Comparison of ENCODE assay signal across 29 cellular contexts in genomic region chr5:93307557-93307956, GRCh38.
A peak's percentile ranks its signal among the peaks of the same experiment; 100 is the strongest.
DNase-seq lines count a peak whose midpoint lies in the region; TF ChIP-seq lines count a peak whose summit lies in the region.
"Had no signal": no experiment of that assay in that cellular context is flagged by ENCODE, and none has a peak within 500 bp of the region (broad histone marks: within the 10 kb centered on the region; RNA-seq: fewer than 3 reads in every experiment).

No MANE protein-coding gene starts in this region.

- H3K27ac ChIP-seq in breast epithelium = no peak overlapping the region
- peak overlapping the region in 1 of 2 experiments; percentile 24; a peak in 1 of 4 replicates for H3K27ac ChIP-seq in SK-N-SH (ENCODE audit: low read depth in 2 of 2, low read length in 1 of 2)
- H3K27ac ChIP-seq in fibroblast of lung (ENCODE audit: insufficient read depth, low read length) = no peak overlapping the region
- H3K27ac ChIP-seq: ascending aorta, colonic mucosa, prostate gland, upper lobe of right lung, WERI-Rb-1 had no signal

- H3K27me3 ChIP-seq in breast epithelium (no peaks in the 10 kb centered on the region), SK-N-SH (ENCODE audit: insufficient read depth) (no peaks in the 10 kb centered on the region), fibroblast of lung (ENCODE audit: control insufficient read depth, insufficient read depth, low read length) (no peaks in the 10 kb centered on the region)
- H3K27me3 ChIP-seq: ascending aorta, colonic mucosa, upper lobe of right lung had no signal

- TF ChIP-seq POLR2A in breast epithelium (IDR thresholded peaks at IDR 0.05) = no peak

- TF ChIP-seq CTCF in MCF 10A (IDR thresholded peaks at IDR 0.05; ENCODE audit: unreplicated experiment) = no peak
- no peak for TF ChIP-seq CTCF in breast epithelium (IDR thresholded peaks at IDR 0.05)
- TF ChIP-seq CTCF in SK-N-SH (IDR thresholded peaks at IDR 0.05) = no peak
- no peak for TF ChIP-seq CTCF in fibroblast of lung (conservative IDR thresholded peaks at IDR 0.05 in 1 of 2, IDR thresholded peaks at IDR 0.05 in 1 of 2; ENCODE audit: low read depth in 1 of 2, low read length in 2 of 2)

- no peak overlapping the region for H3K27ac Mint-ChIP-seq in MCF 10A (ENCODE audit: low read depth, unreplicated experiment)
- H3K27ac Mint-ChIP-seq: activated CD8-positive, alpha-beta T cell treated with anti-CD3 and anti-CD28 coated beads for 36 hours; activated naive CD4-positive, alpha-beta T cell treated with anti-CD3 and anti-CD28 coated beads for 36 hours; CD8-positive, alpha-beta T cell; mesothelial cell of epicardium; nephron progenitor cell; stimulated activated naive CD8-positive, alpha-beta T cell treated with anti-CD3 and anti-CD28 coated beads, Interleukin-15, amount 100 ng/mL, for 72 hours; T-helper 17 cell had no signal

- H3K4me2 ChIP-seq in SK-N-SH = no peak overlapping the region
- no peak overlapping the region for H3K4me2 ChIP-seq in fibroblast of lung (ENCODE audit: extremely low read depth, insufficient read depth, low read length)

- no peak for TF ChIP-seq RAD21 in SK-N-SH (IDR thresholded peaks at IDR 0.05; ENCODE audit: low read length)

- no peak overlapping the region for H2AFZ ChIP-seq in SK-N-SH (ENCODE audit: low read depth)
- no peak overlapping the region for H2AFZ ChIP-seq in fibroblast of lung (ENCODE audit: low read length)

- H3K79me2 ChIP-seq in SK-N-SH (ENCODE audit: insufficient read depth) (no peaks in the 10 kb centered on the region), fibroblast of lung (ENCODE audit: control insufficient read depth, insufficient read depth, low read length) (no peaks in the 10 kb centered on the region)

- H3K9me3 ChIP-seq in breast epithelium (no peaks in the 10 kb centered on the region), SK-N-SH (no peaks in the 10 kb centered on the region), fibroblast of lung (ENCODE audit: control insufficient read depth, insufficient read depth, low read depth, low read length) (no peaks in the 10 kb centered on the region)
- H3K9me3 ChIP-seq: ascending aorta, colonic mucosa, prostate gland, upper lobe of right lung had no signal

- DNase-seq in MCF 10A (ENCODE audit: unreplicated experiment) (peak; percentile 78), breast epithelium (ENCODE audit: low spot score in 2 of 2) (no peak), SK-N-SH (no peak), fibroblast of lung (ENCODE audit: low read depth in 2 of 2) (peak; percentile 40 to 79), NCI-H82 treated with DMSO at 0.1 percent for 48 hours (lab: John Stamatoyannopoulos, UW; ENCODE audit: unreplicated experiment) (no peak), NCI-H2081 (lab: John Stamatoyannopoulos, UW) (no peak), NCI-H187 treated with DMSO at 0.1 percent for 48 hours (lab: John Stamatoyannopoulos, UW) (no peak), C1 segment of cervical spinal cord (lab: John Stamatoyannopoulos, UW) (no peak)
- DNase-seq: activated CD8-positive, alpha-beta T cell treated with anti-CD3 and anti-CD28 coated beads for 36 hours; activated naive CD4-positive, alpha-beta T cell treated with anti-CD3 and anti-CD28 coated beads for 36 hours; activated T-cell treated with anti-CD3 and anti-CD28 coated beads, Interleukin-2, amount 50 U/mL, for 1 hour; CD8-positive, alpha-beta T cell; colonic mucosa; DMS53; KG1; left colon; NCI-H2029 treated with DMSO at 0.1 percent for 48 hours; NCI-H524; nephron progenitor cell; SIG-M5; small intestine; stimulated activated CD4-positive, alpha-beta T cell treated with anti-CD3 and anti-CD28 coated beads, Interleukin-4, amount 100 ng/mL, for 1 hour; stimulated activated naive CD8-positive, alpha-beta T cell treated with anti-CD3 and anti-CD28 coated beads, Interleukin-15, amount 100 ng/mL, for 72 hours; T-helper 17 cell; upper lobe of right lung; WERI-Rb-1 had no signal

- no TSS peak for BruUV-seq in MCF 10A (replicated peaks; lab: Mats Ljungman, UMichigan)

- no peaks in the 10 kb centered on the region for H3K36me3 ChIP-seq in breast epithelium
- H3K36me3 ChIP-seq in SK-N-SH (replicated peaks in 1 of 2; ENCODE audit: control insufficient read depth in 1 of 2, insufficient read depth in 2 of 2, low read length in 1 of 2) = no peaks in the 10 kb centered on the region
- no peaks in the 10 kb centered on the region for H3K36me3 ChIP-seq in fibroblast of lung (ENCODE audit: control insufficient read depth, insufficient read depth, low read length)
- H3K36me3 ChIP-seq: ascending aorta, colonic mucosa, prostate gland, upper lobe of right lung, WERI-Rb-1 had no signal

- no peaks in the 10 kb centered on the region for H3K9me2 ChIP-seq in SK-N-SH

- POLR2A ChIA-PET in MCF 10A (lab: Yijun Ruan, JAX) (no interaction called here), SK-N-SH (lab: Yijun Ruan, JAX) (no interaction called here)

- intact Hi-C loops in MCF 10A (cut with micrococcal nuclease) = no loop called here
- intact Hi-C loops in breast epithelium (cut with DNase I; ENCODE audit: low total_unique reads) = no loop called here

- peaks cover 28% of the 10 kb centered on the region for H3K4me1 Mint-ChIP-seq in MCF 10A (ENCODE audit: insufficient read depth, unreplicated experiment)
- H3K4me1 Mint-ChIP-seq: stimulated activated naive CD8-positive, alpha-beta T cell treated with anti-CD3 and anti-CD28 coated beads, Interleukin-15, amount 100 ng/mL, for 72 hours; T-helper 17 cell had no signal

- H4K20me1 ChIP-seq in SK-N-SH (ENCODE audit: insufficient read depth) (no peaks in the 10 kb centered on the region), fibroblast of lung (ENCODE audit: control insufficient read depth, extremely low read depth, insufficient read depth, low read length) (no peaks in the 10 kb centered on the region)

- H3K4me3 ChIP-seq in breast epithelium = no peak overlapping the region
- H3K4me3 ChIP-seq in SK-N-SH (ENCODE audit: low read depth in 2 of 2, low read length in 1 of 2) = no peak overlapping the region
- H3K4me3 ChIP-seq in fibroblast of lung (replicated peaks in 1 of 4; ENCODE audit: control extremely low read depth in 1 of 4, insufficient read depth in 1 of 4, low read depth in 3 of 4, low read length in 4 of 4) = no peak overlapping the region
- H3K4me3 ChIP-seq: ascending aorta, colonic mucosa, prostate gland, upper lobe of right lung had no signal

- H3K4me1 ChIP-seq in breast epithelium (no peaks in the 10 kb centered on the region), SK-N-SH (ENCODE audit: control insufficient read depth in 1 of 2, insufficient read depth in 2 of 2, low read depth in 1 of 2, low read length in 1 of 2) (peaks cover 9% of the 10 kb centered on the region in 2 experiments; a peak in 3 of 4 replicates), fibroblast of lung (ENCODE audit: control insufficient read depth, extremely low read depth, insufficient read depth, low read length) (no peaks in the 10 kb centered on the region)
- H3K4me1 ChIP-seq: ascending aorta, colonic mucosa, prostate gland, upper lobe of right lung had no signal

- no peaks in the 10 kb centered on the region for H3K27me3 Mint-ChIP-seq in MCF 10A (ENCODE audit: insufficient read depth, unreplicated experiment)
- H3K27me3 Mint-ChIP-seq: T-helper 17 cell had no signal

- H3K4me3 Mint-ChIP-seq in MCF 10A (ENCODE audit: unreplicated experiment) = no peak overlapping the region
- H3K4me3 Mint-ChIP-seq: activated CD8-positive, alpha-beta T cell treated with anti-CD3 and anti-CD28 coated beads for 36 hours; activated naive CD4-positive, alpha-beta T cell treated with anti-CD3 and anti-CD28 coated beads for 36 hours; CD8-positive, alpha-beta T cell; mesothelial cell of epicardium; nephron progenitor cell; stimulated activated naive CD8-positive, alpha-beta T cell treated with anti-CD3 and anti-CD28 coated beads, Interleukin-15, amount 100 ng/mL, for 72 hours; T-helper 17 cell had no signal

- TF ChIP-seq EP300 in SK-N-SH (IDR thresholded peaks at IDR 0.05; ENCODE audit: borderline replicate concordance in 1 of 2, low read depth in 1 of 2, low read length in 1 of 2) = peak; percentile 32 to 71; a peak in 3 of 4 replicates

- H3K9ac ChIP-seq in SK-N-SH = no peak overlapping the region
- no peak overlapping the region for H3K9ac ChIP-seq in fibroblast of lung (ENCODE audit: insufficient read depth, low read length)

- H3K36me3 Mint-ChIP-seq in MCF 10A (ENCODE audit: insufficient read depth, unreplicated experiment) = no peaks in the 10 kb centered on the region
- H3K36me3 Mint-ChIP-seq: CD8-positive, alpha-beta T cell; mesothelial cell of epicardium had no signal

- H3F3A ChIP-seq in SK-N-SH (replicated peaks; ENCODE audit: insufficient read depth) = no peaks in the 10 kb centered on the region

- CTCF ChIA-PET in MCF 10A (lab: Yijun Ruan, JAX) = no interaction called here
- CTCF ChIA-PET in SK-N-SH (lab: Yijun Ruan, JAX) = no interaction called here

- no peaks in the 10 kb centered on the region for H3K9me3 Mint-ChIP-seq in MCF 10A (ENCODE audit: unreplicated experiment)
- H3K9me3 Mint-ChIP-seq: activated CD8-positive, alpha-beta T cell treated with anti-CD3 and anti-CD28 coated beads for 36 hours; activated naive CD4-positive, alpha-beta T cell treated with anti-CD3 and anti-CD28 coated beads for 36 hours; CD8-positive, alpha-beta T cell; stimulated activated naive CD8-positive, alpha-beta T cell treated with anti-CD3 and anti-CD28 coated beads, Interleukin-15, amount 100 ng/mL, for 72 hours had no signal

TF ChIP-seq in SK-N-SH, 30 proteins besides CTCF, POLR2A, EP300 and RAD21 (continues in another document):
- TF ChIP-seq MXI1 (IDR thresholded peaks at IDR 0.05; ENCODE audit: low read depth, low read length) (no peak), ELF1 (IDR thresholded peaks at IDR 0.05) (no peak), PBX3 (IDR thresholded peaks at IDR 0.05) (peak; percentile 87), CHD2 (IDR thresholded peaks at IDR 0.05; ENCODE audit: low read length, partially characterized antibody) (no peak), FOXM1 (IDR thresholded peaks at IDR 0.05; ENCODE audit: low read depth) (peak; percentile 62; the same call in 1 of the 2 replicates), RXRA (IDR thresholded peaks at IDR 0.05; ENCODE audit: borderline replicate concordance, low read depth) (0 out of 2 replicates have a peak, but pooled peaks have one; percentile 18)

Comparison
In these comparisons a context has a peak if more than half of its experiments do, and no peak if none do; other contexts are left out.
1. DNase-seq: peak in MCF 10A (single experiment) and fibroblast of lung (2 of 2); none in breast epithelium (0 of 2), SK-N-SH (single experiment), NCI-H82 treated with DMSO at 0.1 percent for 48 hours (single experiment), NCI-H2081 (0 of 2), NCI-H187 treated with DMSO at 0.1 percent for 48 hours (single experiment) and C1 segment of cervical spinal cord (0 of 14).